In the genomic region with DNA sequence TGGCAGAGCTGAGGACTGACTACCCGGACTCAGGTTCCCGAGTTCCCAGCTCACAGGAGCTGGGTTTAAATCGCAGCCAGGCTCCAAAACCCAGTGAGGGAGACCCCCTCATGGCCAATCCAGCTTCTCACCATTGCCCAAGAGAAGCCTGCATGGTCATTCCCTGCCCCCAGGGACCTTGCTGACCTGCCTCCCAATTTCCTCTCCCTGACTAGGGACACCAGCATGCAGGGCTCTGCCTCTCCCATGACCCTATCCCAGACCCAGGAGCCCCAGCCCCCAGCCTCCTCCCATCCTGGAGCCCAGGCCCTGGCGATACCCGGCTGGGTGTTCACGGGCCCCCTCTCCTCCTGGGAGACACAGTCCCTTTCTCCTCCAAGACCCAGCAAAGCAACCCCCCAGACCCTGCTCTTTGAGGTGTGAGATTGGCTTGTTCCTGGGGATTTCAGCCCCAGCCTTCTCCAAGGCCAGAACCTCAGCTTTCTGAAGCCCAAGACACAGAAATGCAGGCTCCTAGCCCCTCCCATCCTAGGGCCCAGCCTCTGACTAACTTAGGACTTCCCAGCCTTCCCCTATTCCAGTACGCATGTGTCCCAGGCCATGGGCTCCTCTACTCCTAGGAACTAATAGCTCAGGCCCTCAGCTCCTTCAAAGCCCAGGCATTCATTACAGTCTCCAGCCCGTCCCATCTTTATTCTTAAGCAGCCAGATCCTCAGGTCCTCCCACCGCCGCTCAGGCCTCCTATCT, we compare ENCODE assay signal across 8 cellular contexts. TPM values are rescaled to one million over a fixed set of nuclear protein-coding genes. Genes with fewer than 3 reads are reported as not detected.
A peak's percentile ranks its signal among the peaks of the same experiment; 100 is the strongest.
DNase-seq lines count a peak whose midpoint lies in the region; ATAC-seq, FAIRE-seq and TF ChIP-seq lines count a peak whose summit lies in the region.

No MANE protein-coding gene starts in this region.

- peak; percentile 11 for FAIRE-seq in A204.1 (lab: Jason Lieb, UNC)
- FAIRE-seq in GM12892 (lab: Jason Lieb, UNC), result peak; percentile 68

- no peaks in the 10 kb centered on the region for H3K36me3 ChIP-seq in endocrine pancreas (ENCODE audit: control insufficient read depth, insufficient read depth, low read length)
- H3K36me3 ChIP-seq in mesodermal cell (ENCODE audit: control insufficient read depth, insufficient read depth, low read length), result peaks cover 34% of the 10 kb centered on the region

- H3K9me3 ChIP-seq in endocrine pancreas (ENCODE audit: control insufficient read depth, low read length) (no peaks in the 10 kb centered on the region), mesodermal cell (ENCODE audit: control insufficient read depth, low read length) (no peaks in the 10 kb centered on the region)

- H3K9ac ChIP-seq in endocrine pancreas (ENCODE audit: control insufficient read depth, insufficient read depth, low read length), result peak overlapping the region; percentile 92

- H3K27me3 ChIP-seq in endocrine pancreas (ENCODE audit: control insufficient read depth, insufficient read depth, low read length), result no peaks in the 10 kb centered on the region

- WGBS in mesodermal cell (ENCODE audit: insufficient coverage in 2 of 2), 2 experiments, result 42 to 47% methylated on average over 7 to 9 of the region's 10 CpGs

- H3K4me3 ChIP-seq in endocrine pancreas (ENCODE audit: control insufficient read depth, insufficient read depth, low read length) (peak overlapping the region; percentile 63), mesodermal cell (ENCODE audit: extremely low read depth, insufficient read depth, low read length, poor library complexity, severe bottlenecking) (peak overlapping the region; percentile 98)

- H3K27ac ChIP-seq in mesodermal cell (ENCODE audit: low read depth, low read length, severe bottlenecking), result peak overlapping the region; percentile 5

- DNase-seq in GM12892 (ENCODE audit: insufficient read length) (no peak), SK-N-DZ (ENCODE audit: low spot score) (peak; percentile 31), ureter (ENCODE audit: low spot score) (peak; percentile 81), NCI-H1092 (lab: John Stamatoyannopoulos, UW) (no peak)

- no peak for TF ChIP-seq POLR2A in GM12892 (IDR thresholded peaks at IDR 0.05; ENCODE audit: low read depth, low read length)

- no peaks in the 10 kb centered on the region for H3K4me1 ChIP-seq in endocrine pancreas (ENCODE audit: control insufficient read depth, insufficient read depth, low read length)
- peaks cover 16% of the 10 kb centered on the region for H3K4me1 ChIP-seq in mesodermal cell (ENCODE audit: control insufficient read depth, insufficient read depth, low read length, poor library complexity, severe bottlenecking)

- ATAC-seq in GM19324 (IDR thresholded peaks at IDR 0.05; ENCODE audit: low FRiP score, unreplicated experiment), result no peak

RNA-seq across cellular contexts. Expression of a gene that starts 1.1 kb away (rescaled TPM):
- 38.0 TPM for polyA plus RNA-seq in GM12892 (2012; ENCODE audit: missing spikeins)
- 10.2 and 10.3 TPM in 2 replicates for polyA plus RNA-seq in SK-N-DZ (2014; cell fraction: cytosol; rRNA removed)
- 6.2 and 6.5 TPM in 2 replicates for polyA plus RNA-seq in SK-N-DZ (2014; cell fraction: nucleus; rRNA removed)
- polyA plus RNA-seq in mesodermal cell (2013, experiment 1 of 2), result 35.0 TPM
- 32.7 TPM for polyA plus RNA-seq in mesodermal cell (2013, experiment 2 of 2)
- 73.8 TPM for total RNA-seq in ureter

RNA-seq across cellular contexts. Expression of a gene that starts 1.7 kb away (rescaled TPM):
- 65.5 TPM for polyA plus RNA-seq in GM12892 (2012; ENCODE audit: missing spikeins)
- 174 and 178 TPM in 2 replicates for polyA plus RNA-seq in SK-N-DZ (2014; cell fraction: cytosol; rRNA removed)
- 150 and 173 TPM in 2 replicates for polyA plus RNA-seq in SK-N-DZ (2014; cell fraction: nucleus; rRNA removed)
- polyA plus RNA-seq in mesodermal cell (2013, experiment 1 of 2), result 80.1 TPM
- polyA plus RNA-seq in mesodermal cell (2013, experiment 2 of 2), result 71.8 TPM
- 66.7 TPM for total RNA-seq in ureter

RNA-seq across cellular contexts. Expression of a gene that starts 24.9 kb away (rescaled TPM):
- not detected for polyA plus RNA-seq in GM12892 (2012; ENCODE audit: missing spikeins)
- polyA plus RNA-seq in SK-N-DZ (2014; cell fraction: cytosol; rRNA removed), result not detected in 2 replicates
- polyA plus RNA-seq in SK-N-DZ (2014; cell fraction: nucleus; rRNA removed), result not detected in 2 replicates
- not detected for polyA plus RNA-seq in mesodermal cell (2013, experiment 1 of 2)
- polyA plus RNA-seq in mesodermal cell (2013, experiment 2 of 2), result not detected
- not detected for total RNA-seq in ureter

RNA-seq across cellular contexts. Expression of a gene that starts 26.9 kb away (rescaled TPM):
- 3,520 TPM for polyA plus RNA-seq in GM12892 (2012; ENCODE audit: missing spikeins)
- 980 and 1,050 TPM in 2 replicates for polyA plus RNA-seq in SK-N-DZ (2014; cell fraction: cytosol; rRNA removed)
- polyA plus RNA-seq in SK-N-DZ (2014; cell fraction: nucleus; rRNA removed), result 626 and 695 TPM in 2 replicates
- polyA plus RNA-seq in mesodermal cell (2013, experiment 1 of 2), result 3,050 TPM
- 2,468 TPM for polyA plus RNA-seq in mesodermal cell (2013, experiment 2 of 2)
- total RNA-seq in ureter, result 1,526 TPM

RNA-seq across cellular contexts. Expression of a gene that starts 32.1 kb away (rescaled TPM):
- polyA plus RNA-seq in GM12892 (2012; ENCODE audit: missing spikeins), result not detected
- polyA plus RNA-seq in SK-N-DZ (2014; cell fraction: cytosol; rRNA removed), result not detected in 2 replicates
- not detected in 2 replicates for polyA plus RNA-seq in SK-N-DZ (2014; cell fraction: nucleus; rRNA removed)
- polyA plus RNA-seq in mesodermal cell (2013, experiment 1 of 2), result not detected
- not detected for polyA plus RNA-seq in mesodermal cell (2013, experiment 2 of 2)
- total RNA-seq in ureter, result not detected

Comparison
In these comparisons a context has a peak if more than half of its experiments do, and no peak if none do; other contexts are left out.
1. DNase-seq: peak in SK-N-DZ (single experiment) and ureter (single experiment); none in GM12892 (single experiment) and NCI-H1092 (single experiment).